In the genomic region with DNA sequence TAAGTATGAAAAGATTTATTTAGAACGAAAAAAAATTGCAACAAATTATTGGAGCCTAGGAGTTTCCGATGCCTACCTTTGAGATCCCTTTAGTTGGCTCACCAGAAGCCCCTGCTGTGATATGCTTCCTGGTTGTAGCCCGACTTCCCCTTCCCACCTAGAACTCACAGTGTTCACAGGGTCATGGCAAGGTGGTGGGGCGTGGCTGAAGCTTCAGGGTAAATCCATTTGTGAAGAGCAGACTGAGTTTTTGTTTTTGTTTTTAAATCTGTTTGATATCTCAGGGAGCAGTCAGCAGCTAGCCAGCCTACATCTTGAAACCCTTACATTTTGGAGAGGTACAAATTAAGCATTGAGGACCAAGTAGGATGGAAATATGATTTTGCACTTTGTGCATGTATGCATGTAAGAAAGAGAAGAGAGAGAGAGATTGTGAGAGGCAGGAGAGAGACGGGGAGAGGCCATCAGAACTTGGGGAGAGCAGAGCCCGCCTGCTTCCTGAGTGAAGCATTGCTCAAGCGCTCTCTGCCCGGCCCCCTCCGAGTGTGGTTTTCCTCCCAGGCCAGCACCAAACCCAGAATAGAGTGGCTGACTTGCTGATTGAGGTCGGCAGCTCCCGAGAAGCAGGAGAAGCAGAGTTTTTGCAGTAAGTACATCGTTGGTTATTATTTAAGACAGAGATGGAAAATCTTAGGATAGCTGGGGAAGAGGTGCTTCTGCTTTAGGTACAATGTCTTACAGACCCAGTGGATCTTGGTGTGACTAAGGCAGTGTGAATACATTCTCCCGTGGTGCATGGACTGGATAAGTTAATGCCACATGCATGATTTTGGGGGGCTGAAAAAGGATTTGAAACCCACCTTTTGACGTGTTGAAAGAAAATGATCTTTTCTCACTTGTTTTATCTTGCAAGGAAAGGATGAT, we compare ENCODE assay signal across 8 cellular contexts.
A peak's percentile ranks its signal among the peaks of the same experiment; 100 is the strongest.
DNase-seq lines count a peak whose midpoint lies in the region; ATAC-seq, FAIRE-seq and TF ChIP-seq lines count a peak whose summit lies in the region.

No MANE protein-coding gene starts in this region.

- peaks cover 50 to 93% (median 57%) of the 10 kb centered on the region in 10 experiments for H3K4me1 ChIP-seq in BLaER1 treated with 17β-estradiol and CSF1 and Interleukin-3, amounts not matched to agents 10 nM and 100 nM

- DNase-seq in H54 (ENCODE audit: insufficient read length, low spot score) = peak; percentile 51
- DNase-seq in WTC11 (ENCODE audit: low spot score) = no peak
- DNase-seq in sciatic nerve (ENCODE audit: low spot score) = peak; percentile 78
- DNase-seq in HT-29 (ENCODE audit: low spot score) = no peak
- DNase-seq in HUDEP-2 (lab: John Stamatoyannopoulos, UW; ENCODE audit: unreplicated experiment in 76 of 76) = no peak

- H3K4me3 Mint-ChIP-seq in WTC11 = no peak overlapping the region

- peak overlapping the region; percentile 31 to 97 (median 91); a peak in 21 of 22 replicates for H3K27ac ChIP-seq in BLaER1 treated with 17β-estradiol and CSF1 and Interleukin-3, amounts not matched to agents 10 nM and 100 nM

- H3K27ac Mint-ChIP-seq in WTC11 = no peak overlapping the region; the same call in 1 of the 2 replicates

- ATAC-seq in WTC11 (peak; percentile 74), esophagus mucosa (peak; percentile 28), sciatic nerve (peak; percentile 96), GM19324 (IDR thresholded peaks at IDR 0.05; ENCODE audit: low FRiP score, unreplicated experiment) (no peak)

- peak overlapping the region; percentile 51 to 80 (median 71) for H3K4me3 ChIP-seq in BLaER1 treated with 17β-estradiol and CSF1 and Interleukin-3, amounts not matched to agents 10 nM and 100 nM

- no peaks in the 10 kb centered on the region for H3K27me3 Mint-ChIP-seq in WTC11 (ENCODE audit: low read depth)

- peak; percentile 86 for FAIRE-seq in H54 (lab: Jason Lieb, UNC)

- TF ChIP-seq POLR2A in H54 (IDR thresholded peaks at IDR 0.05; ENCODE audit: low read depth, low read length) = no peak

- 0 out of 2 replicates have a peak, but pooled peaks cover 2% of the 10 kb centered on the region for H3K9me3 Mint-ChIP-seq in WTC11

- CTCF ChIA-PET in WTC11 (lab: Charles Lee) = no interaction called here

- TF ChIP-seq CTCF in WTC11 (IDR thresholded peaks at IDR 0.05) = no peak

- peaks cover 16% of the 10 kb centered on the region for H3K4me1 Mint-ChIP-seq in WTC11

- intact Hi-C loops in sciatic nerve (cut with DNase I) = no loop called here

- H3K36me3 ChIP-seq in BLaER1 treated with 17β-estradiol and CSF1 and Interleukin-3, amounts not matched to agents 10 nM and 100 nM = peaks cover 0 to 19% (median 4%) of the 10 kb centered on the region in 11 experiments; a peak in 7 of 22 replicates

- POLR2A ChIA-PET in WTC11 (lab: Charles Lee) = interaction anchor here (1.1 kb wide), 1 partner anchor 64 kb away, joined by 3 read pairs; no protein-coding TSS in a partner anchor

- H3K9me3 ChIP-seq in BLaER1 treated with 17β-estradiol and CSF1 and Interleukin-3, amounts not matched to agents 10 nM and 100 nM (replicated peaks in 1 of 11) = peaks cover 0 to 8% (median 3%) of the 10 kb centered on the region in 11 experiments; a peak in 8 of 22 replicates

- no peaks in the 10 kb centered on the region for H3K36me3 Mint-ChIP-seq in WTC11

- H3K9ac ChIP-seq in BLaER1 treated with 17β-estradiol and CSF1 and Interleukin-3, amounts not matched to agents 10 nM and 100 nM = peak overlapping the region; percentile 58 to 91 (median 84); a peak in 21 of 22 replicates

- peaks cover 0 to 36% (median 14%) of the 10 kb centered on the region in 11 experiments; a peak in 13 of 22 replicates for H4K20me1 ChIP-seq in BLaER1 treated with 17β-estradiol and CSF1 and Interleukin-3, amounts not matched to agents 10 nM and 100 nM

- H3K4me2 ChIP-seq in BLaER1 treated with 17β-estradiol and CSF1 and Interleukin-3, amounts not matched to agents 10 nM and 100 nM = peak overlapping the region; percentile 83 to 98 (median 95)

- no peaks in the 10 kb centered on the region for H3K27me3 ChIP-seq in BLaER1 treated with 17β-estradiol and CSF1 and Interleukin-3, amounts not matched to agents 10 nM and 100 nM

TF ChIP-seq in WTC11, 78 proteins besides CTCF, POLR2A, EP300 and RAD21:
- no peak for TF ChIP-seq CBFB (CRISPR knock-in tag; IDR thresholded peaks at IDR 0.05; ENCODE audit: low read depth)
- no peak for TF ChIP-seq CDX4 (CRISPR knock-in tag; IDR thresholded peaks at IDR 0.05; ENCODE audit: borderline replicate concordance)
- no peak for TF ChIP-seq USF1 (CRISPR knock-in tag; IDR thresholded peaks at IDR 0.05)
- no peak for TF ChIP-seq ZNF263 (CRISPR knock-in tag; IDR thresholded peaks at IDR 0.05; ENCODE audit: low read depth)
- no peak for TF ChIP-seq ZNF396 (CRISPR knock-in tag; IDR thresholded peaks at IDR 0.05; ENCODE audit: borderline replicate concordance)
- no peak for TF ChIP-seq ZSCAN18 (CRISPR knock-in tag; IDR thresholded peaks at IDR 0.05)
- no peak for TF ChIP-seq ZNF219 (CRISPR knock-in tag; IDR thresholded peaks at IDR 0.05; ENCODE audit: borderline replicate concordance)
- no peak for TF ChIP-seq NFATC4 (CRISPR knock-in tag; IDR thresholded peaks at IDR 0.05)
- TF ChIP-seq SOX15 (CRISPR knock-in tag; IDR thresholded peaks at IDR 0.05) = no peak
- TF ChIP-seq ZNF423 (CRISPR knock-in tag; IDR thresholded peaks at IDR 0.05) = no peak
- no peak for TF ChIP-seq SMAD4 (CRISPR knock-in tag; IDR thresholded peaks at IDR 0.05)
- no peak for TF ChIP-seq ATF3 (CRISPR knock-in tag; conservative IDR thresholded peaks at IDR 0.05)
- TF ChIP-seq ZNF232 (CRISPR knock-in tag; IDR thresholded peaks at IDR 0.05) = no peak
- TF ChIP-seq ATF1 (CRISPR knock-in tag; IDR thresholded peaks at IDR 0.05) = no peak

Comparison
In these comparisons a context has a peak if more than half of its experiments do, and no peak if none do; other contexts are left out.
1. DNase-seq: peak in H54 (single experiment) and sciatic nerve (single experiment); none in WTC11 (single experiment), HT-29 (single experiment) and HUDEP-2 (0 of 76).